8 cellular contexts compared by ENCODE assay signal in genomic region chr17:8288336-8289102, GRCh38. TPM values are rescaled to one million over a fixed set of nuclear protein-coding genes. Genes with fewer than 3 reads are reported as not detected.
DNase-seq lines count a peak whose midpoint lies in the region; ATAC-seq and TF ChIP-seq lines count a peak whose summit lies in the region.

TSS of gene RANGRF (plus strand) at chr17:8288670. CDS start at chr17:8288789, 119 bp downstream.

- no peaks in the 10 kb centered on the region for H3K27me3 Mint-ChIP-seq in CD8-positive, alpha-beta memory T cell

- POLR2A ChIA-PET in CD8-positive, alpha-beta memory T cell (lab: Charles Lee): interaction anchor here (0.5 to 1.3 kb wide), 7 partner anchors 29 to 603 kb away, joined by 3 to 12 read pairs (median 5); partner anchors contain the start of genes BORCS6, CTC1 and PFAS

- peak within 1 kb of the TSS; percentile 91 to 99 (median 96) for H3K27ac Mint-ChIP-seq in CD8-positive, alpha-beta memory T cell

- peak within 1 kb of the TSS; percentile 99 for H3K4me2 ChIP-seq in OCI-LY3 (ENCODE audit: low read length)

- H3K9me3 Mint-ChIP-seq in CD8-positive, alpha-beta memory T cell: no peaks in the 10 kb centered on the region

- H4K20me1 ChIP-seq in OCI-LY3 (ENCODE audit: insufficient read depth, low read length): no peaks in the 10 kb centered on the region

- CTCF ChIA-PET in CD8-positive, alpha-beta memory T cell (lab: Charles Lee): interaction anchor here (0.6 to 1.6 kb wide), 8 partner anchors 10 to 298 kb away, joined by 3 to 5 read pairs (median 3); no protein-coding TSS in a partner anchor

- TF ChIP-seq CTCF in OCI-LY3 (IDR thresholded peaks at IDR 0.05; ENCODE audit: low read depth, low read length): no peak

- peak within 1 kb of the TSS; percentile 95 for H2AFZ ChIP-seq in OCI-LY3 (ENCODE audit: low read depth, low read length)

- peak; percentile 72 to 86 (median 79) for DNase-seq in CD8-positive, alpha-beta memory T cell
- DNase-seq in HUDEP-2 (lab: John Stamatoyannopoulos, UW; ENCODE audit: unreplicated experiment in 76 of 76) (peak in 74 of 76 experiments; percentile 30 to 89 (median 75)), activated T-cell treated with anti-CD3 and anti-CD28 coated beads for 24 hours (ENCODE audit: low read depth) (peak; percentile 78), epidermal melanocyte (ENCODE audit: insufficient read length, low spot score) (peak; percentile 97)
- peak; percentile 74 to 79 for DNase-seq in stimulated activated CD8-positive, alpha-beta memory T cell treated with anti-CD3 and anti-CD28 coated beads, Interleukin-2, amount 100 ng/mL, for 48 hours (ENCODE audit: low read depth in 2 of 2)

- peaks cover 43 to 61% (median 50%) of the 10 kb centered on the region in 3 donors for H3K4me1 Mint-ChIP-seq in CD8-positive, alpha-beta memory T cell

- peak; percentile 83 for ATAC-seq in GM19463 (IDR thresholded peaks at IDR 0.05; ENCODE audit: unreplicated experiment)

- H3K36me3 Mint-ChIP-seq in CD8-positive, alpha-beta memory T cell: peaks cover 0 to 15% (median 3%) of the 10 kb centered on the region in 3 donors

- no peaks in the 10 kb centered on the region for H3K36me3 ChIP-seq in CD8-positive, alpha-beta memory T cell (ENCODE audit: insufficient read depth, low read length)
- H3K36me3 ChIP-seq in OCI-LY3 (replicated peaks; ENCODE audit: low read depth, low read length): no peaks in the 10 kb centered on the region

- peak within 1 kb of the TSS; percentile 95 for H3K9ac ChIP-seq in OCI-LY3 (ENCODE audit: low read length)

- no peaks in the 10 kb centered on the region for H3K9me3 ChIP-seq in CD8-positive, alpha-beta memory T cell (ENCODE audit: low read length)
- no peaks in the 10 kb centered on the region for H3K9me3 ChIP-seq in OCI-LY3 (ENCODE audit: insufficient read depth, low read length)
- no peaks in the 10 kb centered on the region for H3K9me3 ChIP-seq in mononuclear cell (ENCODE audit: low read depth, low read length)

- H3K27ac ChIP-seq in CD8-positive, alpha-beta memory T cell (ENCODE audit: low read depth, low read length): peak within 1 kb of the TSS; percentile 86
- peak within 1 kb of the TSS; percentile 73 for H3K27ac ChIP-seq in OCI-LY3 (ENCODE audit: low read length)

- H3K4me1 ChIP-seq in CD8-positive, alpha-beta memory T cell (ENCODE audit: insufficient read depth, low read length): peaks cover 17% of the 10 kb centered on the region
- H3K4me1 ChIP-seq in OCI-LY3 (ENCODE audit: low read length): peaks cover 18% of the 10 kb centered on the region
- H3K4me1 ChIP-seq in mononuclear cell (ENCODE audit: insufficient read depth, low read length): peaks cover 43% of the 10 kb centered on the region

- no peaks in the 10 kb centered on the region for H3K27me3 ChIP-seq in CD8-positive, alpha-beta memory T cell (ENCODE audit: insufficient read depth, low read length, poor library complexity, severe bottlenecking)
- H3K27me3 ChIP-seq in OCI-LY3 (ENCODE audit: low read depth, low read length) (no peaks in the 10 kb centered on the region), mononuclear cell (ENCODE audit: insufficient read depth, low read length) (no peaks in the 10 kb centered on the region)

- H3K4me3 Mint-ChIP-seq in CD8-positive, alpha-beta memory T cell: peak within 1 kb of the TSS; percentile 94 to 98 (median 97)

- H3K79me2 ChIP-seq in OCI-LY3 (ENCODE audit: low read length): peaks cover 8% of the 10 kb centered on the region; the same call in 1 of the 2 replicates

- H3K4me3 ChIP-seq in CD8-positive, alpha-beta memory T cell (ENCODE audit: low read length): peak within 1 kb of the TSS; percentile 92
- H3K4me3 ChIP-seq in OCI-LY3 (ENCODE audit: low read length) (peak within 1 kb of the TSS; percentile 99), mononuclear cell (ENCODE audit: low read length) (peak within 1 kb of the TSS; percentile 87)

RNA-seq across cellular contexts. Expression of gene RANGRF, which starts in this region (rescaled TPM):
- total RNA-seq in CD8-positive, alpha-beta memory T cell: 10 to 100 TPM; 66.2 to 71.1 TPM
- polyA plus RNA-seq in CD8-positive, alpha-beta memory T cell: 81.7 TPM
- total RNA-seq in mononuclear cell: 5.1 TPM

Comparison
In these comparisons a context has a peak if more than half of its experiments do, and no peak if none do; other contexts are left out.
1. Peak in every context shown above with its lines: DNase-seq, ATAC-seq, H3K4me3 ChIP-seq and H3K27ac ChIP-seq.
2. RNA of gene RANGRF (total RNA-seq): 66.2 to 71.1 TPM in CD8-positive, alpha-beta memory T cell; 5.1 TPM in mononuclear cell (single experiment); every median in the first group is over 10 times any median in the second.